18 cellular contexts compared by ENCODE assay signal in genomic region chr10:104301907-104302690, GRCh38. TPM values are rescaled to one million over a fixed set of nuclear protein-coding genes. Genes with fewer than 3 reads are reported as not detected.
A peak's percentile ranks its signal among the peaks of the same experiment; 100 is the strongest.
DNase-seq lines count a peak whose midpoint lies in the region; ATAC-seq and TF ChIP-seq lines count a peak whose summit lies in the region.
"Had no signal": no experiment of that assay in that cellular context is flagged by ENCODE, and none has a peak within 500 bp of the region (broad histone marks: within the 10 kb centered on the region; RNA-seq: fewer than 3 reads in every experiment).

No MANE protein-coding gene starts in this region.

- peaks cover 6% of the 10 kb centered on the region for H3K9me3 Mint-ChIP-seq in MCF 10A (ENCODE audit: unreplicated experiment)
- H3K9me3 Mint-ChIP-seq in osteocyte (ENCODE audit: unreplicated experiment): no peaks in the 10 kb centered on the region
- peaks cover 4% of the 10 kb centered on the region for H3K9me3 Mint-ChIP-seq in activated CD8-positive, alpha-beta T cell treated with anti-CD3 and anti-CD28 coated beads for 36 hours

- intact Hi-C loops in MCF 10A (cut with micrococcal nuclease) (loop anchor here (2.0 kb wide), 2 partner anchors 27 to 37 kb away; partner anchors contain the start of gene ITPRIP), breast epithelium (cut with DNase I; ENCODE audit: low total_unique reads) (no loop called here), vagina (cut with DNase I) (loop anchor here (5.0 kb wide), 1 partner anchor 35 kb away; the partner anchor contains the start of gene ITPRIP)
- intact Hi-C loops in activated CD8-positive, alpha-beta T cell treated with anti-CD3 and anti-CD28 coated beads for 36 hours (cut with micrococcal nuclease): no loop called here

- H3K36me3 ChIP-seq in breast epithelium (no peaks in the 10 kb centered on the region), RWPE2 (ENCODE audit: low read depth) (no peaks in the 10 kb centered on the region), vagina (no peaks in the 10 kb centered on the region)

- H3K4me1 ChIP-seq in breast epithelium (peaks cover 7 to 9% of the 10 kb centered on the region in 2 donors), RWPE2 (ENCODE audit: insufficient read depth, poor library complexity, severe bottlenecking) (peaks cover 28% of the 10 kb centered on the region), vagina (peaks cover 38% of the 10 kb centered on the region)

- no peak for ATAC-seq in RWPE2 (ENCODE audit: low read depth)
- no peak for ATAC-seq in activated CD8-positive, alpha-beta T cell treated with anti-CD3 and anti-CD28 coated beads for 36 hours

- DNase-seq in MCF 10A (ENCODE audit: unreplicated experiment) (no peak), breast epithelium (ENCODE audit: low spot score in 2 of 2) (no peak), RWPE2 (ENCODE audit: low spot score) (no peak), epithelial cell of proximal tubule (ENCODE audit: low read depth) (no peak), osteocyte (ENCODE audit: extremely low spot score, unreplicated experiment) (no peak), vagina (ENCODE audit: extremely low spot score in 2 of 2) (no peak), NCI-H446 (lab: John Stamatoyannopoulos, UW) (no peak)
- no peak for DNase-seq in activated CD8-positive, alpha-beta T cell treated with anti-CD3 and anti-CD28 coated beads for 36 hours
- DNase-seq: activated CD4-positive, alpha-beta T cell treated with anti-CD3 and anti-CD28 coated beads for 36 hours; GDM1; H7; MG63; NCI-H2081 treated with DMSO at 0.1 percent for 48 hours; NCI-H748 treated with DMSO at 0.1 percent for 48 hours; RPMI8226; stimulated activated CD4-positive, alpha-beta T cell treated with anti-CD3 and anti-CD28 coated beads, Interleukin-12 subunit alpha, Interleukin-12 subunit beta, amount 100 ng/mL, for 4 hours; stimulated activated naive CD4-positive, alpha-beta T cell treated with Interleukin-2 at 50 U/mL for 16 hours had no signal

- H3K36me3 Mint-ChIP-seq in MCF 10A (ENCODE audit: insufficient read depth, unreplicated experiment): peaks cover 32% of the 10 kb centered on the region
- H3K36me3 Mint-ChIP-seq in osteocyte (ENCODE audit: unreplicated experiment): no peaks in the 10 kb centered on the region
- H3K36me3 Mint-ChIP-seq in activated CD8-positive, alpha-beta T cell treated with anti-CD3 and anti-CD28 coated beads for 36 hours (ENCODE audit: low read depth): peaks cover 4% of the 10 kb centered on the region
- H3K36me3 Mint-ChIP-seq: activated naive CD8-positive, alpha-beta T cell had no signal

- peak overlapping the region; percentile 93 for H3K27ac Mint-ChIP-seq in MCF 10A (ENCODE audit: low read depth, unreplicated experiment)
- H3K27ac Mint-ChIP-seq in osteocyte (ENCODE audit: unreplicated experiment): no peak overlapping the region
- H3K27ac Mint-ChIP-seq in activated CD8-positive, alpha-beta T cell treated with anti-CD3 and anti-CD28 coated beads for 36 hours: no peak overlapping the region
- H3K27ac Mint-ChIP-seq: activated naive CD8-positive, alpha-beta T cell had no signal

- POLR2A ChIA-PET in MCF 10A (lab: Yijun Ruan, JAX): interaction anchor here (1.9 kb wide), 1 partner anchor 33 kb away, joined by 4 read pairs; the partner anchor contains the start of gene GSTO2
- POLR2A ChIA-PET in activated CD8-positive, alpha-beta T cell treated with anti-CD3 and anti-CD28 coated beads for 36 hours (lab: Charles Lee): no interaction called here

- H3K4me3 ChIP-seq in breast epithelium (no peak overlapping the region), RWPE2 (ENCODE audit: severe bottlenecking) (no peak overlapping the region), epithelial cell of proximal tubule (ENCODE audit: low read depth, low read length) (no peak overlapping the region), vagina (no peak overlapping the region)
- H3K4me3 ChIP-seq: MG63 had no signal

- no peak for TF ChIP-seq CTCF in MCF 10A (IDR thresholded peaks at IDR 0.05; ENCODE audit: unreplicated experiment)
- TF ChIP-seq CTCF in breast epithelium (IDR thresholded peaks at IDR 0.05): no peak
- no peak for TF ChIP-seq CTCF in RWPE2 (IDR thresholded peaks at IDR 0.05; ENCODE audit: poor library complexity, severe bottlenecking)
- TF ChIP-seq CTCF in epithelial cell of proximal tubule (conservative IDR thresholded peaks at IDR 0.05; ENCODE audit: low read depth, low read length): peak; percentile 8
- TF ChIP-seq CTCF in osteocyte (IDR thresholded peaks at IDR 0.05): peak; percentile 12
- TF ChIP-seq CTCF in vagina (IDR thresholded peaks at IDR 0.05): no peak
- TF ChIP-seq CTCF in activated CD8-positive, alpha-beta T cell treated with anti-CD3 and anti-CD28 coated beads for 36 hours (IDR thresholded peaks at IDR 0.05): no peak

- H3K4me1 Mint-ChIP-seq in MCF 10A (ENCODE audit: insufficient read depth, unreplicated experiment) (peaks cover 38% of the 10 kb centered on the region), osteocyte (ENCODE audit: unreplicated experiment) (peaks cover 25% of the 10 kb centered on the region)
- H3K4me1 Mint-ChIP-seq in activated CD8-positive, alpha-beta T cell treated with anti-CD3 and anti-CD28 coated beads for 36 hours (ENCODE audit: low read depth): peaks cover 45% of the 10 kb centered on the region

- BruUV-seq in MCF 10A (replicated peaks; lab: Mats Ljungman, UMichigan): no TSS peak

- H3K4me3 Mint-ChIP-seq in MCF 10A (ENCODE audit: unreplicated experiment) (no peak overlapping the region), osteocyte (ENCODE audit: unreplicated experiment) (no peak overlapping the region)
- no peak overlapping the region for H3K4me3 Mint-ChIP-seq in activated CD8-positive, alpha-beta T cell treated with anti-CD3 and anti-CD28 coated beads for 36 hours
- H3K4me3 Mint-ChIP-seq: activated naive CD8-positive, alpha-beta T cell had no signal

- CTCF ChIA-PET in MCF 10A (lab: Yijun Ruan, JAX): interaction anchor here (6.5 to 7.7 kb wide), 3 partner anchors 9 to 50 kb away, joined by 46 to 165 read pairs (median 132); partner anchors contain the start of gene CFAP58
- CTCF ChIA-PET in activated CD8-positive, alpha-beta T cell treated with anti-CD3 and anti-CD28 coated beads for 36 hours (lab: Charles Lee): interaction anchor here (0.9 to 9.0 kb wide), 4 partner anchors 9 to 50 kb away, joined by 4 to 198 read pairs (median 98); partner anchors contain the start of genes CFAP58 and ITPRIP

- no peaks in the 10 kb centered on the region for H3K27me3 Mint-ChIP-seq in MCF 10A (ENCODE audit: insufficient read depth, unreplicated experiment)
- no peaks in the 10 kb centered on the region for H3K27me3 Mint-ChIP-seq in osteocyte (ENCODE audit: unreplicated experiment)
- H3K27me3 Mint-ChIP-seq in activated CD8-positive, alpha-beta T cell treated with anti-CD3 and anti-CD28 coated beads for 36 hours: peaks cover 5% of the 10 kb centered on the region
- H3K27me3 Mint-ChIP-seq: activated CD4-positive, alpha-beta T cell treated with anti-CD3 and anti-CD28 coated beads for 36 hours; activated naive CD8-positive, alpha-beta T cell had no signal

- no peaks in the 10 kb centered on the region for H3K9me3 ChIP-seq in breast epithelium
- H3K9me3 ChIP-seq in RWPE2 (ENCODE audit: severe bottlenecking): no peaks in the 10 kb centered on the region
- H3K9me3 ChIP-seq in vagina: no peaks in the 10 kb centered on the region

- H3K27ac ChIP-seq in breast epithelium (no peak overlapping the region), RWPE2 (ENCODE audit: poor library complexity, severe bottlenecking) (peak overlapping the region; percentile 96), vagina (no peak overlapping the region)

- TF ChIP-seq POLR2A in breast epithelium (IDR thresholded peaks at IDR 0.05) (no peak), vagina (IDR thresholded peaks at IDR 0.05) (no peak)

- H3K27me3 ChIP-seq in breast epithelium (no peaks in the 10 kb centered on the region), RWPE2 (ENCODE audit: insufficient read depth, poor library complexity, severe bottlenecking) (no peaks in the 10 kb centered on the region), vagina (no peaks in the 10 kb centered on the region)
- H3K27me3 ChIP-seq: MG63 had no signal

RNA-seq across cellular contexts. Expression of gene GSTO2, which starts 33.1 kb away (rescaled TPM):
- 33.8 and 40.9 TPM in 2 replicates for total RNA-seq in MCF 10A (2022)
- 10 to 100 TPM in 2 of 3 donors, under 1 TPM in 1; 0.48 to 22.5 (median 14.1) TPM for total RNA-seq in breast epithelium
- total RNA-seq in epithelial cell of proximal tubule: 9.5 TPM in 2 replicates
- total RNA-seq in osteocyte: 0.31 and 0.54 TPM in 2 replicates
- 13.8 TPM for total RNA-seq in vagina
- 1 to 10 TPM; 1.8 to 2.7 TPM for total RNA-seq in activated CD8-positive, alpha-beta T cell treated with anti-CD3 and anti-CD28 coated beads for 36 hours

RNA-seq across cellular contexts. Expression of gene ITPRIP, which starts 36.2 kb away (rescaled TPM):
- total RNA-seq in MCF 10A (2022): 29.4 and 29.8 TPM in 2 replicates
- total RNA-seq in breast epithelium: 10 to 100 TPM; 12.0 to 35.4 (median 20.9) TPM
- 13.8 and 16.8 TPM in 2 replicates for total RNA-seq in epithelial cell of proximal tubule
- 15.5 and 17.5 TPM in 2 replicates for total RNA-seq in osteocyte
- total RNA-seq in vagina: 85.7 TPM
- total RNA-seq in activated CD8-positive, alpha-beta T cell treated with anti-CD3 and anti-CD28 coated beads for 36 hours: 10 to 100 TPM; 18.3 to 18.9 TPM

RNA-seq across cellular contexts. Expression of gene GSTO1, which starts 47.4 kb away (rescaled TPM):
- total RNA-seq in MCF 10A (2022) (54.6 and 61.8 TPM in 2 replicates), breast epithelium (100 to 1,000 TPM in 1 of 3 donors, 10 to 100 TPM in 2; 81.6 to 123 (median 82.4) TPM), epithelial cell of proximal tubule (195 and 207 TPM in 2 replicates), osteocyte (71.8 and 77.4 TPM in 2 replicates), vagina (69.5 TPM)
- 100 to 1,000 TPM; 179 to 189 TPM for total RNA-seq in activated CD8-positive, alpha-beta T cell treated with anti-CD3 and anti-CD28 coated beads for 36 hours

RNA-seq across cellular contexts. Expression of gene CFAP58, which starts 51.5 kb away (rescaled TPM):
- total RNA-seq in MCF 10A (2022) (0.89 and 1.1 TPM in 2 replicates), breast epithelium (under 1 TPM; 0.16 to 0.98 (median 0.88) TPM), epithelial cell of proximal tubule (0.23 and 0.29 TPM in 2 replicates), osteocyte (0.16 and 0.29 TPM in 2 replicates), vagina (0.49 TPM)
- total RNA-seq in activated CD8-positive, alpha-beta T cell treated with anti-CD3 and anti-CD28 coated beads for 36 hours: under 1 TPM; 0.27 to 0.38 TPM

Comparison
In these comparisons a context has a peak if more than half of its experiments do, and no peak if none do; other contexts are left out.
1. intact Hi-C loops: an anchor here in MCF 10A (2.0 kb wide) and vagina (5.0 kb wide); none called in breast epithelium and activated CD8-positive, alpha-beta T cell treated with anti-CD3 and anti-CD28 coated beads for 36 hours.
2. CTCF ChIP-seq: peak in epithelial cell of proximal tubule (single experiment) and osteocyte (single experiment); none in MCF 10A (single experiment), breast epithelium (0 of 3), RWPE2 (single experiment), vagina (0 of 3) and activated CD8-positive, alpha-beta T cell treated with anti-CD3 and anti-CD28 coated beads for 36 hours (single experiment).